In genomic region chr4:173235050-173235449, GRCh38 we compare ENCODE assay signal across 17 cellular contexts.
"Had no signal": no experiment of that assay in that cellular context is flagged by ENCODE, and none has a peak within 500 bp of the region (broad histone marks: within the 10 kb centered on the region; RNA-seq: fewer than 3 reads in every experiment).

No MANE protein-coding gene starts in this region.

- H3K4me2 ChIP-seq: smooth muscle cell had no signal

- FAIRE-seq: frontal cortex had no signal

- H3K27ac ChIP-seq: colonic mucosa, heart left ventricle, ovary, right atrium auricular region, testis, tibial nerve had no signal

- H3K36me3 ChIP-seq: colonic mucosa, heart left ventricle, ovary, right atrium auricular region, tibial nerve had no signal

- DNase-seq: colonic mucosa; effector CD8-positive, alpha-beta T cell; heart left ventricle; hippocampal formation; kidney glomerular epithelial cell; mammary epithelial cell; natural killer cell; nucleus accumbens; ovary; stimulated activated CD4-positive, alpha-beta T cell treated with anti-CD3 and anti-CD28 coated beads, Interleukin-2, amount 100 ng/mL, for 48 hours; stimulated activated naive CD8-positive, alpha-beta T cell treated with anti-CD3 and anti-CD28 coated beads, Interleukin-15, amount 100 ng/mL, for 72 hours; testis had no signal

- H3K4me3 ChIP-seq: colonic mucosa, heart left ventricle, ovary, right atrium auricular region, smooth muscle cell, testis, tibial nerve had no signal

- H3K4me1 ChIP-seq: colonic mucosa had no signal

- H3K9me3 ChIP-seq: colonic mucosa, heart left ventricle, ovary, right atrium auricular region, testis, tibial nerve had no signal

- ATAC-seq: heart left ventricle; left lobe of liver; natural killer cell; stimulated activated naive CD8-positive, alpha-beta T cell treated with anti-CD3 and anti-CD28 coated beads, Interleukin-15, amount 100 ng/mL, for 72 hours had no signal

- H3K27me3 ChIP-seq: colonic mucosa, heart left ventricle, ovary, right atrium auricular region, testis, tibial nerve had no signal
